8 cellular contexts compared by ENCODE assay signal in genomic region chr7:2063562-2064360, GRCh38.
DNase-seq lines count a peak whose midpoint lies in the region; ATAC-seq, FAIRE-seq and TF ChIP-seq lines count a peak whose summit lies in the region.
"Had no signal": no experiment of that assay in that cellular context is flagged by ENCODE, and none has a peak within 500 bp of the region (broad histone marks: within the 10 kb centered on the region; RNA-seq: fewer than 3 reads in every experiment).

No MANE protein-coding gene starts in this region.

- H3K9me3 Mint-ChIP-seq in stimulated activated effector memory CD8-positive, alpha-beta T cell treated with anti-CD3 and anti-CD28 coated beads, Interleukin-12 subunit alpha, Interleukin-12 subunit beta, amount 100 ng/mL, for 72 hours = no peaks in the 10 kb centered on the region

- ATAC-seq in stimulated activated effector memory CD8-positive, alpha-beta T cell treated with anti-CD3 and anti-CD28 coated beads, Interleukin-12 subunit alpha, Interleukin-12 subunit beta, amount 100 ng/mL, for 72 hours = no peak
- no peak for ATAC-seq in GM18861 (IDR thresholded peaks at IDR 0.05; ENCODE audit: unreplicated experiment)

- POLR2A ChIA-PET in RWPE1 (lab: Yijun Ruan, JAX; ENCODE audit: low non-redundant PET) = no interaction called here

- H3K27ac ChIP-seq in RWPE1 = peak overlapping the region; percentile 63

- FAIRE-seq in frontal cortex (lab: Jason Lieb, UNC) (no peak), D721Med (lab: Jason Lieb, UNC) (no peak)

- no peaks in the 10 kb centered on the region for H3K36me3 Mint-ChIP-seq in stimulated activated effector memory CD8-positive, alpha-beta T cell treated with anti-CD3 and anti-CD28 coated beads, Interleukin-12 subunit alpha, Interleukin-12 subunit beta, amount 100 ng/mL, for 72 hours

- TF ChIP-seq CTCF in RWPE1 (conservative IDR thresholded peaks at IDR 0.05; ENCODE audit: low read depth) (no peak), D721Med (IDR thresholded peaks at IDR 0.05; ENCODE audit: insufficient read depth, missing control alignments) (no peak)

- no peak overlapping the region for H3K4me3 Mint-ChIP-seq in stimulated activated effector memory CD8-positive, alpha-beta T cell treated with anti-CD3 and anti-CD28 coated beads, Interleukin-12 subunit alpha, Interleukin-12 subunit beta, amount 100 ng/mL, for 72 hours

- peaks cover 19% of the 10 kb centered on the region for H3K4me1 Mint-ChIP-seq in stimulated activated effector memory CD8-positive, alpha-beta T cell treated with anti-CD3 and anti-CD28 coated beads, Interleukin-12 subunit alpha, Interleukin-12 subunit beta, amount 100 ng/mL, for 72 hours

- CTCF ChIA-PET in RWPE1 (lab: Yijun Ruan, JAX) = interaction anchor here (1.0 kb wide), 1 partner anchor 399 kb away, joined by 4 read pairs; no protein-coding TSS in a partner anchor

- peak; percentile 32 for DNase-seq in EH (ENCODE audit: low read depth)
- peak; percentile 36 for DNase-seq in RWPE1 (ENCODE audit: low spot score)
- DNase-seq in frontal cortex (ENCODE audit: low spot score in 2 of 2) = peak; percentile 51 to 60
- DNase-seq in stimulated activated effector memory CD8-positive, alpha-beta T cell treated with anti-CD3 and anti-CD28 coated beads, Interleukin-12 subunit alpha, Interleukin-12 subunit beta, amount 100 ng/mL, for 72 hours (ENCODE audit: low spot score in 2 of 2) = no peak
- DNase-seq in NCI-H446 (lab: John Stamatoyannopoulos, UW) = no peak
- DNase-seq in D721Med (ENCODE audit: insufficient read length, low spot score) = no peak
- DNase-seq: NCI-H510A treated with DMSO at 0.1 percent for 48 hours had no signal

- H3K27ac Mint-ChIP-seq in stimulated activated effector memory CD8-positive, alpha-beta T cell treated with anti-CD3 and anti-CD28 coated beads, Interleukin-12 subunit alpha, Interleukin-12 subunit beta, amount 100 ng/mL, for 72 hours = peak overlapping the region; percentile 32

Comparison
In these comparisons a context has a peak if more than half of its experiments do, and no peak if none do; other contexts are left out.
1. DNase-seq: peak in EH (single experiment), RWPE1 (single experiment) and frontal cortex (2 of 2); none in stimulated activated effector memory CD8-positive, alpha-beta T cell treated with anti-CD3 and anti-CD28 coated beads, Interleukin-12 subunit alpha, Interleukin-12 subunit beta, amount 100 ng/mL, for 72 hours (0 of 2), NCI-H446 (0 of 2) and D721Med (single experiment).